ENCODE assay signal across 27 cellular contexts in genomic region chr15:55795031-55795430, GRCh38. TPM values are rescaled to one million over a fixed set of nuclear protein-coding genes. Genes with fewer than 3 reads are reported as not detected.
"Had no signal": no experiment of that assay in that cellular context is flagged by ENCODE, and none has a peak within 500 bp of the region (broad histone marks: within the 10 kb centered on the region; RNA-seq: fewer than 3 reads in every experiment).

No MANE protein-coding gene starts in this region.

- H2AFZ ChIP-seq: neural progenitor cell, parathyroid adenoma had no signal

- H3K79me2 ChIP-seq: parathyroid adenoma had no signal

- H3K36me3 ChIP-seq: neural progenitor cell, ovary, right lobe of liver, sigmoid colon, stomach, thoracic aorta, thyroid gland, tibial nerve, upper lobe of left lung, vagina had no signal

- DNase-seq: naive thymus-derived CD4-positive, alpha-beta T cell; natural killer cell; occipital lobe; ovary; posterior cingulate gyrus; psoas muscle; right cardiac atrium; right lobe of liver; sigmoid colon; small intestine; stimulated activated CD4-positive, alpha-beta T cell treated with anti-CD3 and anti-CD28 coated beads, Interleukin-15, amount 100 ng/mL, for 24 hours; stimulated activated CD4-positive, alpha-beta T cell treated with anti-CD3 and anti-CD28 coated beads, Interleukin-2, amount 100 ng/mL, for 24 hours; stimulated activated CD4-positive, alpha-beta T cell treated with anti-CD3 and anti-CD28 coated beads, Interleukin-2, amount 100 ng/mL, for 48 hours; stimulated activated CD4-positive, alpha-beta T cell treated with anti-CD3 and anti-CD28 coated beads, Interleukin-4, amount 100 ng/mL, for 4 hours; stimulated activated CD8-positive, alpha-beta memory T cell treated with anti-CD3 and anti-CD28 coated beads, Interleukin-4, amount 100 ng/mL, for 48 hours; stimulated activated naive CD4-positive, alpha-beta T cell; stomach; thyroid gland; trophoblast cell; upper lobe of left lung had no signal

- ATAC-seq: naive thymus-derived CD4-positive, alpha-beta T cell; natural killer cell; psoas muscle; right cardiac atrium; right lobe of liver; stimulated activated memory B cell treated with anti-CD40 and anti-IgM and Interleukin-4, amounts not matched to agents 10 μg/mL and 1 μg/mL and 100 μg/mL, for 72 hours had no signal

- H3K27me3 ChIP-seq: neural progenitor cell, ovary, right lobe of liver, sigmoid colon, stomach, thyroid gland, tibial nerve, upper lobe of left lung, vagina had no signal

- H3K4me3 ChIP-seq: neural progenitor cell, ovary, psoas muscle, right lobe of liver, sigmoid colon, stomach, thoracic aorta, thyroid gland, tibial nerve, upper lobe of left lung, vagina had no signal

- H3K9ac ChIP-seq: neural progenitor cell, parathyroid adenoma had no signal

- H3K9me3 ChIP-seq: psoas muscle, right lobe of liver, sigmoid colon, thoracic aorta, thyroid gland, tibial nerve, upper lobe of left lung, vagina had no signal

- H3K27ac ChIP-seq: neural progenitor cell, ovary, parathyroid adenoma, psoas muscle, right lobe of liver, sigmoid colon, stomach, thoracic aorta, tibial nerve, upper lobe of left lung, vagina had no signal

- FAIRE-seq: small intestine, urothelium cell line had no signal

- H3K4me2 ChIP-seq: neural progenitor cell had no signal

- H3K4me1 ChIP-seq: psoas muscle, right lobe of liver, vagina had no signal

RNA-seq across cellular contexts. Expression of gene PRTG, which starts 52.1 kb away (rescaled TPM):
- total RNA-seq: naive thymus-derived CD4-positive, alpha-beta T cell; natural killer cell had no signal
- polyA plus RNA-seq: naive thymus-derived CD4-positive, alpha-beta T cell had no signal
